38 cellular contexts compared by ENCODE assay signal in genomic region chr20:5261763-5262162, GRCh38. TPM values are rescaled to one million over a fixed set of nuclear protein-coding genes. Genes with fewer than 3 reads are reported as not detected.
"Had no signal": no experiment of that assay in that cellular context is flagged by ENCODE, and none has a peak within 500 bp of the region (broad histone marks: within the 10 kb centered on the region; RNA-seq: fewer than 3 reads in every experiment).

No MANE protein-coding gene starts in this region.

- ATAC-seq: esophagus mucosa; heart right ventricle; left cardiac atrium; left lung; mucosa of descending colon; right lobe of liver; stimulated activated naive CD8-positive, alpha-beta T cell treated with anti-CD3 and anti-CD28 coated beads, Interleukin-15, amount 100 ng/mL, for 72 hours; upper lobe of right lung had no signal

- H3K27me3 ChIP-seq: heart right ventricle, left lung, right lobe of liver, suprapubic skin, transverse colon, upper lobe of right lung, uterus had no signal

- H3K27ac ChIP-seq: epithelial cell of prostate, heart right ventricle, left lung, parathyroid adenoma, right lobe of liver, suprapubic skin, transverse colon, upper lobe of right lung, uterus had no signal

- DNase-seq: effector CD8-positive, alpha-beta T cell; endodermal cell; foreskin melanocyte; glutamatergic neuron; heart right ventricle; hippocampal formation; left cardiac atrium; left lung; mesenchymal stem cell; mucosa of descending colon; naive B cell; right lobe of liver; stimulated activated CD4-positive, alpha-beta T cell treated with anti-CD3 and anti-CD28 coated beads, Interleukin-12 subunit alpha, Interleukin-12 subunit beta, amount 100 ng/mL, for 4 hours; stimulated activated CD4-positive, alpha-beta T cell treated with anti-CD3 and anti-CD28 coated beads, Interleukin-1b, Interleukin-23, amount 100 ng/mL, for 48 hours; stimulated activated CD4-positive, alpha-beta T cell treated with anti-CD3 and anti-CD28 coated beads, Interleukin-4, amount 100 ng/mL, for 1 hour; stimulated activated CD8-positive, alpha-beta memory T cell treated with anti-CD3 and anti-CD28 coated beads, Interleukin-4, amount 100 ng/mL, for 48 hours; stimulated activated naive CD4-positive, alpha-beta T cell; stimulated activated naive CD8-positive, alpha-beta T cell treated with anti-CD3 and anti-CD28 coated beads, Interleukin-15, amount 100 ng/mL, for 72 hours; transverse colon; upper lobe of right lung; uterus had no signal

- H3K36me3 ChIP-seq: heart right ventricle, left lung, right lobe of liver, suprapubic skin, transverse colon, upper lobe of right lung, uterus had no signal

- H3K9ac ChIP-seq: parathyroid adenoma had no signal

- H3K4me3 ChIP-seq: heart right ventricle, left lung, mucosa of descending colon, right lobe of liver, smooth muscle cell, suprapubic skin, transverse colon, upper lobe of right lung, uterus had no signal

- H3K9me3 Mint-ChIP-seq: dendritic cell treated with granulocyte-macrophage colony-stimulating factor and Interleukin-4, amounts not matched to agents 40 ng/mL and 50 ng/mL, for 4 days; endodermal cell; mesothelial cell of epicardium; natural killer cell treated with Interleukin-12 subunit alpha and Interleukin-12 subunit beta and Interleukin-15 and Interleukin-18, amount 100 ng/mL, for 72 hours; neural crest cell; stimulated activated naive CD8-positive, alpha-beta T cell treated with anti-CD3 and anti-CD28 coated beads, Interleukin-15, amount 100 ng/mL, for 72 hours had no signal

- H3K4me3 Mint-ChIP-seq: dendritic cell treated with granulocyte-macrophage colony-stimulating factor and Interleukin-4, amounts not matched to agents 40 ng/mL and 50 ng/mL, for 4 days; endodermal cell; mesothelial cell of epicardium; naive B cell; natural killer cell treated with Interleukin-12 subunit alpha and Interleukin-12 subunit beta and Interleukin-15 and Interleukin-18, amount 100 ng/mL, for 72 hours; neural crest cell; stimulated activated naive CD8-positive, alpha-beta T cell treated with anti-CD3 and anti-CD28 coated beads, Interleukin-15, amount 100 ng/mL, for 72 hours had no signal

- H2AFZ ChIP-seq: parathyroid adenoma had no signal

- FAIRE-seq: islet of Langerhans had no signal

- H3K4me2 ChIP-seq: smooth muscle cell had no signal

- H3K36me3 Mint-ChIP-seq: mesothelial cell of epicardium; naive B cell; natural killer cell treated with Interleukin-12 subunit alpha and Interleukin-12 subunit beta and Interleukin-15 and Interleukin-18, amount 100 ng/mL, for 72 hours had no signal

- H3K4me1 ChIP-seq: heart right ventricle, parathyroid adenoma, right lobe of liver, suprapubic skin, transverse colon, upper lobe of right lung, uterus had no signal

- H3K79me2 ChIP-seq: parathyroid adenoma had no signal

- H3K9me3 ChIP-seq: heart right ventricle, left lung, mucosa of descending colon, right lobe of liver, suprapubic skin, transverse colon, upper lobe of right lung, uterus had no signal

- H3K27ac Mint-ChIP-seq: dendritic cell treated with granulocyte-macrophage colony-stimulating factor and Interleukin-4, amounts not matched to agents 40 ng/mL and 50 ng/mL, for 4 days; endodermal cell; mesothelial cell of epicardium; naive B cell; natural killer cell treated with Interleukin-12 subunit alpha and Interleukin-12 subunit beta and Interleukin-15 and Interleukin-18, amount 100 ng/mL, for 72 hours; progenitor cell of endocrine pancreas; stimulated activated naive CD8-positive, alpha-beta T cell treated with anti-CD3 and anti-CD28 coated beads, Interleukin-15, amount 100 ng/mL, for 72 hours had no signal

- H3K4me1 Mint-ChIP-seq: mesothelial cell of epicardium; neural crest cell; stimulated activated naive CD8-positive, alpha-beta T cell treated with anti-CD3 and anti-CD28 coated beads, Interleukin-15, amount 100 ng/mL, for 72 hours had no signal

RNA-seq across cellular contexts. Expression of gene PROKR2, which starts 55.0 kb away (rescaled TPM):
- total RNA-seq: endodermal cell; esophagus mucosa; fibroblast of lung; heart right ventricle; kidney epithelial cell; left cardiac atrium; left lung; lower leg skin; lung microvascular endothelial cell; mucosa of descending colon; natural killer cell treated with Interleukin-12 subunit alpha and Interleukin-12 subunit beta and Interleukin-15 and Interleukin-18, amount 100 ng/mL, for 72 hours; neural crest cell; osteoblast; progenitor cell of endocrine pancreas; right lobe of liver; smooth muscle cell; suprapubic skin; transverse colon; upper lobe of right lung had no signal
- polyA plus RNA-seq: fibroblast of lung, heart right ventricle, smooth muscle cell, thymus had no signal
